ENCODE assay signal across 18 cellular contexts in the genomic region with DNA sequence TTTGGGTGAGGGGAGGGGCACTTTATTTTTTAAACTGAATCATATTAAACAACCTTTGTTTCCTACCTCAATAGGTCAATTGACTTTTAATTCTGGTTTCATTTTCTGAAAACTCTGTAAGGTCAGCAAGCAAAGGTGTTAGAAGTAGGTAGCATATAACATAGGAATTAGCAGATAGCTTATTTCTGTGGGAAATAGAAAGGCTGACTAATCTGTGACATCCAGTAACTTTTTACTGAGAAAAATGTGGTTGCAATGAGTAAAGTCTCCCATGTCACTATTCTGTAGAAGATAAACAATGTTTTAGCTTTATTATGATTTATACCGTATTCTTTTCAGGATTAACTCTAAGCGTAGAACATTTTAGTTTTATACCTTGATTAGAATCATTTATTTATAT.
DNase-seq lines count a peak whose midpoint lies in the region; ATAC-seq and TF ChIP-seq lines count a peak whose summit lies in the region.
"Had no signal": no experiment of that assay in that cellular context is flagged by ENCODE, and none has a peak within 500 bp of the region (broad histone marks: within the 10 kb centered on the region; RNA-seq: fewer than 3 reads in every experiment).

No MANE protein-coding gene starts in this region.

- no peak for TF ChIP-seq POLR2A in lower leg skin (IDR thresholded peaks at IDR 0.05)

- H3K4me1 ChIP-seq in skeletal muscle satellite cell (ENCODE audit: control insufficient read depth, insufficient read depth, low read length), result peaks cover 11% of the 10 kb centered on the region

- no peaks in the 10 kb centered on the region for H3K27me3 ChIP-seq in skeletal muscle satellite cell (ENCODE audit: control insufficient read depth, insufficient read depth, low read length)

- ATAC-seq in GM18520 (IDR thresholded peaks at IDR 0.05; ENCODE audit: unreplicated experiment) (peak; percentile 27), GM19463 (IDR thresholded peaks at IDR 0.05; ENCODE audit: unreplicated experiment) (no peak)
- ATAC-seq: HepG2, PC-3 had no signal

- H3K4me1 Mint-ChIP-seq in activated T-cell treated with anti-CD3 and anti-CD28 coated beads, Interleukin-2, amount 50 U/mL, for 24 hours (ENCODE audit: low read depth), result peaks cover 37% of the 10 kb centered on the region
- H3K4me1 Mint-ChIP-seq in activated T-helper 2 cell treated with anti-CD3 and anti-CD28 coated beads, Interferon-gamma antibody, Interleukin-2, Interleukin-4, amounts not matched to agents 10 μg/mL and 5 μg/mL and 100 μg/mL, durations not matched to agents 14 hours and 24 hours and 36 hours (ENCODE audit: low read depth), result peaks cover 18% of the 10 kb centered on the region
- H3K4me1 Mint-ChIP-seq: B cell had no signal

- H3K4me2 ChIP-seq in skeletal muscle satellite cell (ENCODE audit: low read length), result peak overlapping the region; percentile 47
- H3K4me2 ChIP-seq: KMS-11 had no signal

- no peak overlapping the region for H3K4me3 ChIP-seq in skeletal muscle satellite cell (ENCODE audit: low read length)
- no peak overlapping the region for H3K4me3 ChIP-seq in lower leg skin (ENCODE audit: low read depth, poor library complexity, severe bottlenecking)

- H3K27ac Mint-ChIP-seq in activated T-cell treated with anti-CD3 and anti-CD28 coated beads, Interleukin-2, amount 50 U/mL, for 24 hours, result peak overlapping the region; percentile 84
- peak overlapping the region; percentile 69 for H3K27ac Mint-ChIP-seq in activated T-helper 2 cell treated with anti-CD3 and anti-CD28 coated beads, Interferon-gamma antibody, Interleukin-2, Interleukin-4, amounts not matched to agents 10 μg/mL and 5 μg/mL and 100 μg/mL, durations not matched to agents 14 hours and 24 hours and 36 hours
- H3K27ac Mint-ChIP-seq: B cell; CD4-positive, alpha-beta memory T cell; HFFc6 had no signal

- no peak for TF ChIP-seq CTCF in lower leg skin (IDR thresholded peaks at IDR 0.05)

- no peak overlapping the region for H3K9ac ChIP-seq in skeletal muscle satellite cell (ENCODE audit: low read depth, low read length)
- H3K9ac ChIP-seq: KMS-11 had no signal

- H3K36me3 Mint-ChIP-seq in activated T-cell treated with anti-CD3 and anti-CD28 coated beads, Interleukin-2, amount 50 U/mL, for 24 hours (ENCODE audit: low read depth), result peaks cover 3% of the 10 kb centered on the region
- peaks cover 10% of the 10 kb centered on the region for H3K36me3 Mint-ChIP-seq in activated T-helper 2 cell treated with anti-CD3 and anti-CD28 coated beads, Interferon-gamma antibody, Interleukin-2, Interleukin-4, amounts not matched to agents 10 μg/mL and 5 μg/mL and 100 μg/mL, durations not matched to agents 14 hours and 24 hours and 36 hours (ENCODE audit: low read depth)

- H3K9me3 ChIP-seq in skeletal muscle satellite cell (replicated peaks; ENCODE audit: low read length), result no peaks in the 10 kb centered on the region

- intact Hi-C loops in activated T-helper 2 cell treated with anti-CD3 and anti-CD28 coated beads, Interferon-gamma antibody, Interleukin-2, Interleukin-4, amounts not matched to agents 10 μg/mL and 5 μg/mL and 100 μg/mL, durations not matched to agents 14 hours and 24 hours and 36 hours (cut with micrococcal nuclease), result loop anchor here (1.0 to 10.0 kb wide), 6 partner anchors 39 to 340 kb away; partner anchors contain the start of gene MARS2
- intact Hi-C loops in lower leg skin (cut with DNase I; ENCODE audit: low total_unique reads), result no loop called here

- peak overlapping the region; percentile 31 for H3K4me3 Mint-ChIP-seq in activated T-cell treated with anti-CD3 and anti-CD28 coated beads, Interleukin-2, amount 50 U/mL, for 24 hours
- H3K4me3 Mint-ChIP-seq in activated T-helper 2 cell treated with anti-CD3 and anti-CD28 coated beads, Interferon-gamma antibody, Interleukin-2, Interleukin-4, amounts not matched to agents 10 μg/mL and 5 μg/mL and 100 μg/mL, durations not matched to agents 14 hours and 24 hours and 36 hours (ENCODE audit: low read depth), result peak overlapping the region; percentile 32
- H3K4me3 Mint-ChIP-seq: B cell, HFFc6 had no signal

- H3K9me3 Mint-ChIP-seq in activated T-cell treated with anti-CD3 and anti-CD28 coated beads, Interleukin-2, amount 50 U/mL, for 24 hours, result peaks cover 7% of the 10 kb centered on the region
- H3K9me3 Mint-ChIP-seq in activated T-helper 2 cell treated with anti-CD3 and anti-CD28 coated beads, Interferon-gamma antibody, Interleukin-2, Interleukin-4, amounts not matched to agents 10 μg/mL and 5 μg/mL and 100 μg/mL, durations not matched to agents 14 hours and 24 hours and 36 hours, result peaks cover 8% of the 10 kb centered on the region

- WGBS in lower leg skin, 2 donors, result 69 to 80% methylated on average over 2 of the region's 2 CpGs

- H3K36me3 ChIP-seq in skeletal muscle satellite cell (ENCODE audit: insufficient read depth, low read length), result no peaks in the 10 kb centered on the region

- no peak for DNase-seq in activated T-cell treated with anti-CD3 and anti-CD28 coated beads, Interleukin-2, amount 50 U/mL, for 24 hours
- DNase-seq in activated T-cell treated with anti-CD3 and anti-CD28 coated beads, Interleukin-2, amount 50 U/mL, for 1 hour, result no peak
- no peak for DNase-seq in activated T-helper 2 cell treated with anti-CD3 and anti-CD28 coated beads, Interferon-gamma antibody, Interleukin-2, Interleukin-4, amounts not matched to agents 10 μg/mL and 5 μg/mL and 100 μg/mL, durations not matched to agents 14 hours and 24 hours and 36 hours (ENCODE audit: low spot score)
- DNase-seq in lower leg skin (ENCODE audit: low spot score in 2 of 2) (no peak), cerebellar cortex (ENCODE audit: low spot score) (no peak)
- DNase-seq: CD4-positive, alpha-beta memory T cell; GF-D8; HFFc6; NCI-H1092; NCI-H1694; NCI-H446; PC-3 had no signal

- no peaks in the 10 kb centered on the region for H3K27me3 Mint-ChIP-seq in activated T-cell treated with anti-CD3 and anti-CD28 coated beads, Interleukin-2, amount 50 U/mL, for 24 hours
- H3K27me3 Mint-ChIP-seq in activated T-helper 2 cell treated with anti-CD3 and anti-CD28 coated beads, Interferon-gamma antibody, Interleukin-2, Interleukin-4, amounts not matched to agents 10 μg/mL and 5 μg/mL and 100 μg/mL, durations not matched to agents 14 hours and 24 hours and 36 hours (ENCODE audit: low read depth), result no peaks in the 10 kb centered on the region
- H3K27me3 Mint-ChIP-seq: B cell; CD4-positive, alpha-beta memory T cell had no signal
